17 cellular contexts compared by ENCODE assay signal in genomic region chr15:32643907-32644445, GRCh38.
"Had no signal": no experiment of that assay in that cellular context is flagged by ENCODE, and none has a peak within 500 bp of the region (broad histone marks: within the 10 kb centered on the region; RNA-seq: fewer than 3 reads in every experiment).

No MANE protein-coding gene starts in this region.

- H3K4me1 ChIP-seq: colonic mucosa, sigmoid colon had no signal

- H3K27me3 ChIP-seq: colonic mucosa, pancreas, thyroid gland had no signal

- FAIRE-seq: pancreas, urothelium cell line had no signal

- H3K4me3 ChIP-seq: colonic mucosa, gastroesophageal sphincter, pancreas, sigmoid colon, thyroid gland had no signal

- H3K36me3 ChIP-seq: colonic mucosa, gastroesophageal sphincter, pancreas, sigmoid colon, thyroid gland had no signal

- H3K27ac ChIP-seq: colonic mucosa, gastroesophageal sphincter, pancreas, sigmoid colon, thyroid gland, VCaP had no signal

- DNase-seq: activated CD4-positive, alpha-beta memory T cell treated with anti-CD3 and anti-CD28 coated beads for 36 hours; activated CD4-positive, alpha-beta T cell treated with anti-CD3 and anti-CD28 coated beads for 1 hour; activated CD8-positive, alpha-beta memory T cell treated with anti-CD3 and anti-CD28 coated beads, Interleukin-2, amount 10 ng/mL, durations not matched to agents 7 days and 5 days; activated naive CD4-positive, alpha-beta T cell treated with anti-CD3 and anti-CD28 coated beads for 36 hours; activated naive CD8-positive, alpha-beta T cell treated with anti-CD3 and anti-CD28 coated beads, Interleukin-2, amount 50 U/mL, for 24 hours; activated T-cell treated with anti-CD3 and anti-CD28 coated beads, Interleukin-2, amount 50 U/mL, for 1 hour; caudate nucleus; colonic mucosa; effector CD4-positive, alpha-beta T cell; naive B cell; pancreas; sigmoid colon; stimulated activated CD4-positive, alpha-beta T cell treated with anti-CD3 and anti-CD28 coated beads, Interleukin-2, amount 100 ng/mL, for 24 hours; thyroid gland had no signal

- H3K9me3 ChIP-seq: colonic mucosa, gastroesophageal sphincter, pancreas, sigmoid colon, thyroid gland had no signal
